Comparison of ENCODE assay signal across 1 cellular context in genomic region chr12:47085815-47086252, GRCh38.
TF ChIP-seq lines count a peak whose summit lies in the region.

No MANE protein-coding gene starts in this region.

TF ChIP-seq in HepG2, 621 proteins besides CTCF, POLR2A, EP300 and RAD21 (continued from another document):
- TF ChIP-seq, protein P1, sequence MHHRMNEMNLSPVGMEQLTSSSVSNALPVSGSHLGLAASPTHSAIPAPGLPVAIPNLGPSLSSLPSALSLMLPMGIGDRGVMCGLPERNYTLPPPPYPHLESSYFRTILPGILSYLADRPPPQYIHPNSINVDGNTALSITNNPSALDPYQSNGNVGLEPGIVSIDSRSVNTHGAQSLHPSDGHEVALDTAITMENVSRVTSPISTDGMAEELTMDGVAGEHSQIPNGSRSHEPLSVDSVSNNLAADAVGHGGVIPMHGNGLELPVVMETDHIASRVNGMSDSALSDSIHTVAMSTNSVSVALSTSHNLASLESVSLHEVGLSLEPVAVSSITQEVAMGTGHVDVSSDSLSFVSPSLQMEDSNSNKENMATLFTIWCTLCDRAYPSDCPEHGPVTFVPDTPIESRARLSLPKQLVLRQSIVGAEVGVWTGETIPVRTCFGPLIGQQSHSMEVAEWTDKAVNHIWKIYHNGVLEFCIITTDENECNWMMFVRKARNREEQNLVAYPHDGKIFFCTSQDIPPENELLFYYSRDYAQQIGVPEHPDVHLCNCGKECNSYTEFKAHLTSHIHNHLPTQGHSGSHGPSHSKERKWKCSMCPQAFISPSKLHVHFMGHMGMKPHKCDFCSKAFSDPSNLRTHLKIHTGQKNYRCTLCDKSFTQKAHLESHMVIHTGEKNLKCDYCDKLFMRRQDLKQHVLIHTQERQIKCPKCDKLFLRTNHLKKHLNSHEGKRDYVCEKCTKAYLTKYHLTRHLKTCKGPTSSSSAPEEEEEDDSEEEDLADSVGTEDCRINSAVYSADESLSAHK (CRISPR knock-in tag; IDR thresholded peaks at IDR 0.05; ENCODE audit: borderline replicate concordance) = no peak
- TF ChIP-seq, protein P2, sequence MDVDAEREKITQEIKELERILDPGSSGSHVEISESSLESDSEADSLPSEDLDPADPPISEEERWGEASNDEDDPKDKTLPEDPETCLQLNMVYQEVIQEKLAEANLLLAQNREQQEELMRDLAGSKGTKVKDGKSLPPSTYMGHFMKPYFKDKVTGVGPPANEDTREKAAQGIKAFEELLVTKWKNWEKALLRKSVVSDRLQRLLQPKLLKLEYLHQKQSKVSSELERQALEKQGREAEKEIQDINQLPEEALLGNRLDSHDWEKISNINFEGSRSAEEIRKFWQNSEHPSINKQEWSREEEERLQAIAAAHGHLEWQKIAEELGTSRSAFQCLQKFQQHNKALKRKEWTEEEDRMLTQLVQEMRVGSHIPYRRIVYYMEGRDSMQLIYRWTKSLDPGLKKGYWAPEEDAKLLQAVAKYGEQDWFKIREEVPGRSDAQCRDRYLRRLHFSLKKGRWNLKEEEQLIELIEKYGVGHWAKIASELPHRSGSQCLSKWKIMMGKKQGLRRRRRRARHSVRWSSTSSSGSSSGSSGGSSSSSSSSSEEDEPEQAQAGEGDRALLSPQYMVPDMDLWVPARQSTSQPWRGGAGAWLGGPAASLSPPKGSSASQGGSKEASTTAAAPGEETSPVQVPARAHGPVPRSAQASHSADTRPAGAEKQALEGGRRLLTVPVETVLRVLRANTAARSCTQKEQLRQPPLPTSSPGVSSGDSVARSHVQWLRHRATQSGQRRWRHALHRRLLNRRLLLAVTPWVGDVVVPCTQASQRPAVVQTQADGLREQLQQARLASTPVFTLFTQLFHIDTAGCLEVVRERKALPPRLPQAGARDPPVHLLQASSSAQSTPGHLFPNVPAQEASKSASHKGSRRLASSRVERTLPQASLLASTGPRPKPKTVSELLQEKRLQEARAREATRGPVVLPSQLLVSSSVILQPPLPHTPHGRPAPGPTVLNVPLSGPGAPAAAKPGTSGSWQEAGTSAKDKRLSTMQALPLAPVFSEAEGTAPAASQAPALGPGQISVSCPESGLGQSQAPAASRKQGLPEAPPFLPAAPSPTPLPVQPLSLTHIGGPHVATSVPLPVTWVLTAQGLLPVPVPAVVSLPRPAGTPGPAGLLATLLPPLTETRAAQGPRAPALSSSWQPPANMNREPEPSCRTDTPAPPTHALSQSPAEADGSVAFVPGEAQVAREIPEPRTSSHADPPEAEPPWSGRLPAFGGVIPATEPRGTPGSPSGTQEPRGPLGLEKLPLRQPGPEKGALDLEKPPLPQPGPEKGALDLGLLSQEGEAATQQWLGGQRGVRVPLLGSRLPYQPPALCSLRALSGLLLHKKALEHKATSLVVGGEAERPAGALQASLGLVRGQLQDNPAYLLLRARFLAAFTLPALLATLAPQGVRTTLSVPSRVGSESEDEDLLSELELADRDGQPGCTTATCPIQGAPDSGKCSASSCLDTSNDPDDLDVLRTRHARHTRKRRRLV (CRISPR knock-in tag; IDR thresholded peaks at IDR 0.05) = no peak
- TF ChIP-seq ZBTB39 (CRISPR knock-in tag; IDR thresholded peaks at IDR 0.05) (no peak), TRIM24 (CRISPR knock-in tag; IDR thresholded peaks at IDR 0.05) (no peak), GATA4 (IDR thresholded peaks at IDR 0.05; ENCODE audit: borderline replicate concordance, low read depth) (no peak), MIER2 (CRISPR knock-in tag; IDR thresholded peaks at IDR 0.05) (no peak), ZNF33A (CRISPR knock-in tag; IDR thresholded peaks at IDR 0.05; ENCODE audit: borderline replicate concordance) (no peak), ZNF20 (CRISPR knock-in tag; IDR thresholded peaks at IDR 0.05) (no peak), ATF3 (CRISPR knock-in tag; IDR thresholded peaks at IDR 0.05) (0 out of 2 replicates have a peak, but pooled peaks have one; percentile 15), FOXA1 (IDR thresholded peaks at IDR 0.05) (no peak), FOXA1 (CRISPR knock-in tag; IDR thresholded peaks at IDR 0.05) (0 out of 2 replicates have a peak, but pooled peaks have one; percentile 35), RELA (CRISPR knock-in tag; IDR thresholded peaks at IDR 0.05) (no peak)
- TF ChIP-seq, protein P3, sequence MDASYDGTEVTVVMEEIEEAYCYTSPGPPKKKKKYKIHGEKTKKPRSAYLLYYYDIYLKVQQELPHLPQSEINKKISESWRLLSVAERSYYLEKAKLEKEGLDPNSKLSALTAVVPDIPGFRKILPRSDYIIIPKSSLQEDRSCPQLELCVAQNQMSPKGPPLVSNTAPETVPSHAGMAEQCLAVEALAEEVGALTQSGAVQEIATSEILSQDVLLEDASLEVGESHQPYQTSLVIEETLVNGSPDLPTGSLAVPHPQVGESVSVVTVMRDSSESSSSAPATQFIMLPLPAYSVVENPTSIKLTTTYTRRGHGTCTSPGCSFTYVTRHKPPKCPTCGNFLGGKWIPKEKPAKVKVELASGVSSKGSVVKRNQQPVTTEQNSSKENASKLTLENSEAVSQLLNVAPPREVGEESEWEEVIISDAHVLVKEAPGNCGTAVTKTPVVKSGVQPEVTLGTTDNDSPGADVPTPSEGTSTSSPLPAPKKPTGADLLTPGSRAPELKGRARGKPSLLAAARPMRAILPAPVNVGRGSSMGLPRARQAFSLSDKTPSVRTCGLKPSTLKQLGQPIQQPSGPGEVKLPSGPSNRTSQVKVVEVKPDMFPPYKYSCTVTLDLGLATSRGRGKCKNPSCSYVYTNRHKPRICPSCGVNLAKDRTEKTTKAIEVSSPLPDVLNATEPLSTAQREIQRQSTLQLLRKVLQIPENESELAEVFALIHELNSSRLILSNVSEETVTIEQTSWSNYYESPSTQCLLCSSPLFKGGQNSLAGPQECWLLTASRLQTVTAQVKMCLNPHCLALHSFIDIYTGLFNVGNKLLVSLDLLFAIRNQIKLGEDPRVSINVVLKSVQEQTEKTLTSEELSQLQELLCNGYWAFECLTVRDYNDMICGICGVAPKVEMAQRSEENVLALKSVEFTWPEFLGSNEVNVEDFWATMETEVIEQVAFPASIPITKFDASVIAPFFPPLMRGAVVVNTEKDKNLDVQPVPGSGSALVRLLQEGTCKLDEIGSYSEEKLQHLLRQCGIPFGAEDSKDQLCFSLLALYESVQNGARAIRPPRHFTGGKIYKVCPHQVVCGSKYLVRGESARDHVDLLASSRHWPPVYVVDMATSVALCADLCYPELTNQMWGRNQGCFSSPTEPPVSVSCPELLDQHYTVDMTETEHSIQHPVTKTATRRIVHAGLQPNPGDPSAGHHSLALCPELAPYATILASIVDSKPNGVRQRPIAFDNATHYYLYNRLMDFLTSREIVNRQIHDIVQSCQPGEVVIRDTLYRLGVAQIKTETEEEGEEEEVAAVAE (CRISPR knock-in tag; IDR thresholded peaks at IDR 0.05; ENCODE audit: borderline replicate concordance) = no peak
